In genomic region chr14:47155395-47155794, GRCh38 we compare ENCODE assay signal across 25 cellular contexts.
DNase-seq lines count a peak whose midpoint lies in the region; ATAC-seq, FAIRE-seq and TF ChIP-seq lines count a peak whose summit lies in the region.
"Had no signal": no experiment of that assay in that cellular context is flagged by ENCODE, and none has a peak within 500 bp of the region (broad histone marks: within the 10 kb centered on the region; RNA-seq: fewer than 3 reads in every experiment).

No MANE protein-coding gene starts in this region.

- H3K27ac Mint-ChIP-seq in GM23338 (no peak overlapping the region), T-helper 17 cell (no peak overlapping the region)
- H3K27ac Mint-ChIP-seq: CD14-positive monocyte; CD4-positive, alpha-beta T cell had no signal

- H3K27ac ChIP-seq in GM23338 (ENCODE audit: low read depth) (no peak overlapping the region), kidney (ENCODE audit: low read depth in 2 of 2, low read length in 2 of 2) (no peak overlapping the region), upper lobe of right lung (no peak overlapping the region), GM23248 (no peak overlapping the region)
- H3K27ac ChIP-seq: A549; BLaER1 treated with 17β-estradiol and CSF1 and Interleukin-3, amounts not matched to agents 10 nM and 100 nM had no signal

- H3K27me3 Mint-ChIP-seq in GM23338 (ENCODE audit: insufficient read depth, low read depth, poor library complexity) (peaks cover 2% of the 10 kb centered on the region), T-helper 17 cell (no peaks in the 10 kb centered on the region)
- H3K27me3 Mint-ChIP-seq: CD4-positive, alpha-beta T cell had no signal

- no peaks in the 10 kb centered on the region for H3K4me1 Mint-ChIP-seq in GM23338
- H3K4me1 Mint-ChIP-seq in T-helper 17 cell, result no peaks in the 10 kb centered on the region
- H3K4me1 Mint-ChIP-seq: CD14-positive monocyte had no signal

- FAIRE-seq in kidney (lab: Jason Lieb, UNC), result no peak
- FAIRE-seq: A549, GM12891, GM18507 had no signal

- H3K9ac ChIP-seq in kidney (ENCODE audit: low read length in 2 of 2) (no peak overlapping the region), GM23248 (no peak overlapping the region)
- H3K9ac ChIP-seq: BLaER1 treated with 17β-estradiol and CSF1 and Interleukin-3, amounts not matched to agents 10 nM and 100 nM had no signal

- H3K4me1 ChIP-seq in GM23338 (ENCODE audit: insufficient read depth), result no peaks in the 10 kb centered on the region
- no peaks in the 10 kb centered on the region for H3K4me1 ChIP-seq in kidney (ENCODE audit: control insufficient read depth in 1 of 2, insufficient read depth in 1 of 2, low read depth in 1 of 2, low read length in 2 of 2)
- H3K4me1 ChIP-seq in upper lobe of right lung, result no peaks in the 10 kb centered on the region
- H3K4me1 ChIP-seq in GM23248 (ENCODE audit: insufficient read depth), result no peaks in the 10 kb centered on the region
- H3K4me1 ChIP-seq: A549; BE2C; BLaER1 treated with 17β-estradiol and CSF1 and Interleukin-3, amounts not matched to agents 10 nM and 100 nM had no signal

- no peak overlapping the region for H3K4me3 Mint-ChIP-seq in GM23338
- peak overlapping the region; percentile 25 for H3K4me3 Mint-ChIP-seq in T-helper 17 cell
- H3K4me3 Mint-ChIP-seq: CD14-positive monocyte; CD4-positive, alpha-beta T cell had no signal

- H3K9me2 ChIP-seq in GM23338 (ENCODE audit: insufficient read depth), result 0 out of 2 replicates have a peak, but pooled peaks cover 2% of the 10 kb centered on the region
- H3K9me2 ChIP-seq in GM23248 (ENCODE audit: insufficient read depth), result no peaks in the 10 kb centered on the region

- no peaks in the 10 kb centered on the region for H3F3A ChIP-seq in GM23338 (replicated peaks; ENCODE audit: low read depth)
- no peaks in the 10 kb centered on the region for H3F3A ChIP-seq in GM23248 (ENCODE audit: insufficient read depth)

- H3K79me2 ChIP-seq in GM23338 (replicated peaks; ENCODE audit: insufficient read depth) (no peaks in the 10 kb centered on the region), GM23248 (ENCODE audit: insufficient read depth) (no peaks in the 10 kb centered on the region)

- in situ Hi-C loops in GM23248 (cut with MboI), result no loop called here

- DNase-seq in GM23338 (ENCODE audit: low spot score) (no peak), T-helper 17 cell (no peak), kidney (peak; percentile 53), upper lobe of right lung (no peak), GM23248 (no peak)
- DNase-seq: 8988T; ACHN; AML-193; BE2C; Calu3; CD4-positive, alpha-beta T cell; COR-L47; DMS53; DMS79 treated with DMSO at 0.1 percent for 48 hours; GF-D8; GOT3; H7; HCEC 1CT had no signal

- H3K9me3 ChIP-seq in T-helper 17 cell (ENCODE audit: control insufficient read depth, low read length, poor library complexity, severe bottlenecking) (no peaks in the 10 kb centered on the region), kidney (ENCODE audit: control insufficient read depth in 1 of 2, low read length in 2 of 2) (no peaks in the 10 kb centered on the region), upper lobe of right lung (no peaks in the 10 kb centered on the region), GM23248 (ENCODE audit: low read depth) (no peaks in the 10 kb centered on the region)
- H3K9me3 ChIP-seq: A549, BE2C had no signal

- H3K36me3 ChIP-seq in GM23338 (ENCODE audit: insufficient read depth), result no peaks in the 10 kb centered on the region
- no peaks in the 10 kb centered on the region for H3K36me3 ChIP-seq in kidney (ENCODE audit: control insufficient read depth in 1 of 2, insufficient read depth in 2 of 2, low read length in 2 of 2)
- H3K36me3 ChIP-seq in upper lobe of right lung, result no peaks in the 10 kb centered on the region
- H3K36me3 ChIP-seq in GM23248 (ENCODE audit: low read depth), result no peaks in the 10 kb centered on the region
- H3K36me3 ChIP-seq: BE2C; BLaER1 treated with 17β-estradiol and CSF1 and Interleukin-3, amounts not matched to agents 10 nM and 100 nM had no signal

- ATAC-seq in GM23338 (no peak), T-helper 17 cell (no peak), upper lobe of right lung (peak; percentile 23), GM21576 (IDR thresholded peaks at IDR 0.05; ENCODE audit: unreplicated experiment) (no peak), HG03565 (IDR thresholded peaks at IDR 0.05; ENCODE audit: unreplicated experiment) (no peak)
- ATAC-seq: A549 had no signal

- H4K20me1 ChIP-seq in GM23338 (replicated peaks; ENCODE audit: insufficient read depth) (no peaks in the 10 kb centered on the region), GM23248 (ENCODE audit: insufficient read depth) (no peaks in the 10 kb centered on the region)
- H4K20me1 ChIP-seq: BLaER1 treated with 17β-estradiol and CSF1 and Interleukin-3, amounts not matched to agents 10 nM and 100 nM had no signal

- H3K36me3 Mint-ChIP-seq in GM23338 (ENCODE audit: low read depth), result no peaks in the 10 kb centered on the region
- H3K36me3 Mint-ChIP-seq in T-helper 17 cell (ENCODE audit: low read depth), result no peaks in the 10 kb centered on the region
- H3K36me3 Mint-ChIP-seq: CD14-positive monocyte had no signal

- H3K9me3 Mint-ChIP-seq in GM23338, result no peaks in the 10 kb centered on the region; the same call in 2 of the 3 replicates

- H3K4me3 ChIP-seq in GM23338 (no peak overlapping the region), kidney (ENCODE audit: low read length in 2 of 2) (no peak overlapping the region), upper lobe of right lung (no peak overlapping the region), GM23248 (no peak overlapping the region)
- H3K4me3 ChIP-seq: A549; BLaER1 treated with 17β-estradiol and CSF1 and Interleukin-3, amounts not matched to agents 10 nM and 100 nM had no signal

- no peaks in the 10 kb centered on the region for H3K27me3 ChIP-seq in GM23338 (ENCODE audit: insufficient read depth)
- H3K27me3 ChIP-seq in upper lobe of right lung, result no peaks in the 10 kb centered on the region
- no peaks in the 10 kb centered on the region for H3K27me3 ChIP-seq in GM23248 (replicated peaks; ENCODE audit: insufficient read depth)
- H3K27me3 ChIP-seq: BE2C; BLaER1 treated with 17β-estradiol and CSF1 and Interleukin-3, amounts not matched to agents 10 nM and 100 nM had no signal

- H2AFZ ChIP-seq in GM23338 (peak overlapping the region; percentile 32; the same call in 1 of the 2 replicates), GM23248 (no peak overlapping the region)

- WGBS in GM23248 (ENCODE audit: low coverage in 1 of 2, low lambda C conversion rate in 2 of 2, missing lambda C conversion rate in 2 of 2), 2 experiments, result 56 to 73% methylated on average over 13 of the region's 13 CpGs

- intact Hi-C loops in kidney (cut with DNase I), result no loop called here
- intact Hi-C loops in upper lobe of right lung (cut with DNase I), result no loop called here

- TF ChIP-seq CTCF in GM23338 (conservative IDR thresholded peaks at IDR 0.05; ENCODE audit: low read depth in 2 of 2), result no peak
- TF ChIP-seq CTCF in kidney (IDR thresholded peaks at IDR 0.05; ENCODE audit: borderline replicate concordance, extremely low read depth, insufficient read depth), result no peak
- TF ChIP-seq CTCF in upper lobe of right lung (IDR thresholded peaks at IDR 0.05), result no peak

- H3K4me2 ChIP-seq in GM23338 (no peak overlapping the region), GM23248 (ENCODE audit: unreplicated experiment) (no peak overlapping the region)
- H3K4me2 ChIP-seq: A549; BLaER1 treated with 17β-estradiol and CSF1 and Interleukin-3, amounts not matched to agents 10 nM and 100 nM had no signal

TF ChIP-seq in GM23338, 12 proteins besides CTCF, POLR2A, EP300 and RAD21 (continues in another document):
- TF ChIP-seq ZNF114 (CRISPR knock-in tag; IDR thresholded peaks at IDR 0.05), result no peak
- TF ChIP-seq EZH2phosphoT487 (IDR thresholded peaks at IDR 0.05; ENCODE audit: unreplicated experiment), result no peak
- TF ChIP-seq STAT1 (IDR thresholded peaks at IDR 0.05; ENCODE audit: unreplicated experiment), result no peak
